In the genomic region with DNA sequence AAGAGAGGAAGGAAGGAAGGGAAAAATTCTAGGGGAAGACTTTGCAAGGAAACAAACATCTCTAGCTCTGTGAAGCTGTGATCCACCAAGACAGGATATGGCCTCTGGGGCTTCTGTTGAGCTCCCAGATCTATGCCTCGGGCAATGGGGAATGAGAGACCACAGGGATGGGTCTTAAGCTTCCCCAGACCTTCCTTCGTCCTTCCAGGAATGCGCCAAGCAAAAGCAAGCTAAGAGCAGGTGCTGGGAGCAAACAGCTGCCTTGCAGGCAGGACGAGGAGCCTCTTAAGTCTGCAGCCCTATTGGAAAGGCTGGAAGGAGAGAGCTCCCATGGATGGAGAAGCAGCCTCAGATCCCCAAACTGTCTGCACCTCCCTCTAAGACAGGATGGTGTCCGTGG, we compare ENCODE assay signal across 19 cellular contexts. TPM values are rescaled to one million over a fixed set of nuclear protein-coding genes. Genes with fewer than 3 reads are reported as not detected.
"Had no signal": no experiment of that assay in that cellular context is flagged by ENCODE, and none has a peak within 500 bp of the region (broad histone marks: within the 10 kb centered on the region; RNA-seq: fewer than 3 reads in every experiment).

No MANE protein-coding gene starts in this region.

- H3K4me3 Mint-ChIP-seq: activated CD4-positive, alpha-beta T cell treated with anti-CD3 and anti-CD28 coated beads, Interleukin-2, amount 10 ng/mL, durations not matched to agents 7 days and 5 days; central memory CD8-positive, alpha-beta T cell; memory B cell; neural crest cell; stimulated activated memory B cell treated with anti-CD40 and anti-IgM and Interleukin-4, amounts not matched to agents 10 μg/mL and 1 μg/mL and 100 μg/mL, for 72 hours had no signal

- H3K4me1 ChIP-seq: right lobe of liver had no signal

- H3K27me3 ChIP-seq: heart right ventricle, ovary, right lobe of liver had no signal

- H3K9me3 Mint-ChIP-seq: activated CD4-positive, alpha-beta T cell treated with anti-CD3 and anti-CD28 coated beads, Interleukin-2, amount 10 ng/mL, durations not matched to agents 7 days and 5 days; central memory CD8-positive, alpha-beta T cell; memory B cell; neural crest cell; stimulated activated memory B cell treated with anti-CD40 and anti-IgM and Interleukin-4, amounts not matched to agents 10 μg/mL and 1 μg/mL and 100 μg/mL, for 72 hours had no signal

- H3K27ac ChIP-seq: ovary, psoas muscle, right lobe of liver had no signal

- H3K9me3 ChIP-seq: heart right ventricle, ovary, psoas muscle, right lobe of liver had no signal

- H3K27ac Mint-ChIP-seq: memory B cell; stimulated activated memory B cell treated with anti-CD40 and anti-IgM and Interleukin-4, amounts not matched to agents 10 μg/mL and 1 μg/mL and 100 μg/mL, for 72 hours had no signal

- H3K4me1 Mint-ChIP-seq: neural crest cell had no signal

- H3K4me3 ChIP-seq: heart right ventricle, ovary, psoas muscle, right lobe of liver had no signal

- H3K36me3 Mint-ChIP-seq: memory B cell; stimulated activated memory B cell treated with anti-CD40 and anti-IgM and Interleukin-4, amounts not matched to agents 10 μg/mL and 1 μg/mL and 100 μg/mL, for 72 hours had no signal

- ATAC-seq: psoas muscle, right lobe of liver had no signal

- H3K27me3 Mint-ChIP-seq: activated CD4-positive, alpha-beta T cell treated with anti-CD3 and anti-CD28 coated beads, Interleukin-2, amount 10 ng/mL, durations not matched to agents 7 days and 5 days had no signal

- H3K36me3 ChIP-seq: heart right ventricle, ovary, right lobe of liver had no signal

- DNase-seq: activated CD4-positive, alpha-beta T cell treated with anti-CD3 and anti-CD28 coated beads, Interleukin-2, amount 10 ng/mL, durations not matched to agents 7 days and 5 days; activated CD8-positive, alpha-beta memory T cell treated with anti-CD3 and anti-CD28 coated beads for 24 hours; activated CD8-positive, alpha-beta memory T cell treated with anti-CD3 and anti-CD28 coated beads, Interleukin-2, amount 50 U/mL, for 48 hours; activated effector memory CD4-positive, alpha-beta T cell treated with Interleukin-2 at 50 U/mL for 16 hours; activated naive CD4-positive, alpha-beta T cell treated with anti-CD3 and anti-CD28 coated beads, Interleukin-2, amount 50 U/mL, for 16 hours; activated T-cell treated with anti-CD3 and anti-CD28 coated beads, Interleukin-2, amount 50 U/mL, for 48 hours; cortex of kidney; erythroblast; heart right ventricle; ovary; psoas muscle; right lobe of liver; stimulated activated CD4-positive, alpha-beta T cell treated with anti-CD3 and anti-CD28 coated beads, Interleukin-4, amount 100 ng/mL, for 4 hours; T1000 had no signal

RNA-seq across cellular contexts. Expression of a gene that starts 21.9 kb away (rescaled TPM):
- total RNA-seq: activated CD4-positive, alpha-beta T cell treated with anti-CD3 and anti-CD28 coated beads, Interleukin-2, amount 10 ng/mL, durations not matched to agents 7 days and 5 days; T-helper 1 cell treated with Interleukin-12 subunit alpha and Interleukin-12 subunit beta and Interleukin-4 antibody, amounts not matched to agents 30 ng/mL and 1 ng/mL, for 36 hours had no signal
